1 cellular context compared by ENCODE assay signal in genomic region chr1:21929951-21930615, GRCh38.
TF ChIP-seq lines count a peak whose summit lies in the region.

No MANE protein-coding gene starts in this region.

TF ChIP-seq in HepG2, 621 proteins besides CTCF, POLR2A, EP300 and RAD21:
- TF ChIP-seq ZNF562 (CRISPR knock-in tag; IDR thresholded peaks at IDR 0.05; ENCODE audit: borderline replicate concordance) (no peak), SATB2 (CRISPR knock-in tag; IDR thresholded peaks at IDR 0.05) (no peak), ZBTB3 (CRISPR knock-in tag; IDR thresholded peaks at IDR 0.05; ENCODE audit: borderline replicate concordance, low read depth) (no peak), MLXIP (CRISPR knock-in tag; IDR thresholded peaks at IDR 0.05; ENCODE audit: borderline replicate concordance) (no peak), ZNF839 (CRISPR knock-in tag; IDR thresholded peaks at IDR 0.05; ENCODE audit: borderline replicate concordance) (no peak), ZNF282 (IDR thresholded peaks at IDR 0.05; ENCODE audit: partially characterized antibody) (no peak), TEAD3 (CRISPR knock-in tag; optimal IDR thresholded peaks at IDR 0.05; ENCODE audit: borderline replicate concordance) (no peak), SCMH1 (CRISPR knock-in tag; IDR thresholded peaks at IDR 0.05; ENCODE audit: borderline replicate concordance) (no peak), ZNF383 (CRISPR knock-in tag; IDR thresholded peaks at IDR 0.05; ENCODE audit: borderline replicate concordance) (no peak), ZBTB7B (CRISPR knock-in tag; IDR thresholded peaks at IDR 0.05) (no peak), GATAD1 (CRISPR knock-in tag; IDR thresholded peaks at IDR 0.05) (no peak), HDAC2 (CRISPR knock-in tag; IDR thresholded peaks at IDR 0.05) (no peak), ZNF17 (CRISPR knock-in tag; IDR thresholded peaks at IDR 0.05) (no peak), ZBED4 (CRISPR knock-in tag; IDR thresholded peaks at IDR 0.05; ENCODE audit: borderline replicate concordance) (no peak)
